In genomic region chr15:90086868-90087268, GRCh38 we compare ENCODE assay signal across 8 cellular contexts. TPM values are rescaled to one million over a fixed set of nuclear protein-coding genes. Genes with fewer than 3 reads are reported as not detected.
DNase-seq lines count a peak whose midpoint lies in the region; ATAC-seq and TF ChIP-seq lines count a peak whose summit lies in the region.

No MANE protein-coding gene starts in this region.

- H3K4me1 ChIP-seq in neural progenitor cell: peaks cover 7% of the 10 kb centered on the region

- no peak overlapping the region for H3K4me3 ChIP-seq in neural progenitor cell

- H3K4me3 Mint-ChIP-seq in endothelial cell (ENCODE audit: unreplicated experiment): no peak overlapping the region
- H3K4me3 Mint-ChIP-seq in neural progenitor cell: no peak overlapping the region

- peaks cover 9% of the 10 kb centered on the region for H4K20me1 ChIP-seq in neural progenitor cell (ENCODE audit: low read depth)

- TF ChIP-seq CTCF in endothelial cell (IDR thresholded peaks at IDR 0.05; ENCODE audit: unreplicated experiment): peak; percentile 69
- peak; percentile 71 for TF ChIP-seq CTCF in neural progenitor cell (IDR thresholded peaks at IDR 0.05)

- H3K36me3 ChIP-seq in neural progenitor cell: no peaks in the 10 kb centered on the region

- H3K9ac ChIP-seq in neural progenitor cell: no peak overlapping the region

- peaks cover 14% of the 10 kb centered on the region for H3F3A ChIP-seq in neural progenitor cell (ENCODE audit: low read depth)

- peaks cover 17% of the 10 kb centered on the region for H3K4me1 Mint-ChIP-seq in endothelial cell (ENCODE audit: unreplicated experiment)
- H3K4me1 Mint-ChIP-seq in neural progenitor cell: peaks cover 3% of the 10 kb centered on the region

- H3K27ac ChIP-seq in neural progenitor cell: no peak overlapping the region

- H3K27me3 Mint-ChIP-seq in endothelial cell (ENCODE audit: unreplicated experiment) (peaks cover 11% of the 10 kb centered on the region), neural progenitor cell (ENCODE audit: insufficient read depth, low read depth) (peaks cover 6% of the 10 kb centered on the region)

- no peaks in the 10 kb centered on the region for H3K9me3 Mint-ChIP-seq in endothelial cell (ENCODE audit: unreplicated experiment)
- no peaks in the 10 kb centered on the region for H3K9me3 Mint-ChIP-seq in neural progenitor cell

- no peaks in the 10 kb centered on the region for H3K27me3 ChIP-seq in neural progenitor cell

- H3K79me2 ChIP-seq in neural progenitor cell (ENCODE audit: low read depth): no peaks in the 10 kb centered on the region

- no peak overlapping the region for H2AFZ ChIP-seq in neural progenitor cell (replicated peaks)

- no peak overlapping the region for H3K4me2 ChIP-seq in neural progenitor cell

- DNase-seq in NCI-H2196 (lab: John Stamatoyannopoulos, UW; ENCODE audit: unreplicated experiment): peak; percentile 19
- no peak for DNase-seq in NCI-H2196 treated with DMSO at 0.1 percent for 48 hours (lab: John Stamatoyannopoulos, UW; ENCODE audit: unreplicated experiment)
- peak; percentile 44 for DNase-seq in LHCN-M2 (ENCODE audit: low read depth)
- peak; percentile 26 for DNase-seq in activated CD4-positive, CD25-positive, alpha-beta regulatory T cell treated with anti-CD3 and anti-CD28 coated beads, Interleukin-2, amount 50 U/mL, for 16 hours (ENCODE audit: low read depth, low spot score)
- peak; percentile 66 for DNase-seq in endothelial cell (ENCODE audit: low spot score)
- peak; percentile 59 for DNase-seq in neural progenitor cell (ENCODE audit: low spot score)
- no peak for DNase-seq in pons (ENCODE audit: low spot score)

- no peaks in the 10 kb centered on the region for H3K9me3 ChIP-seq in neural progenitor cell (ENCODE audit: low read depth)

- H3K27ac Mint-ChIP-seq in endothelial cell (ENCODE audit: unreplicated experiment) (peak overlapping the region; percentile 26), neural progenitor cell (no peak overlapping the region)

- H3K36me3 Mint-ChIP-seq in endothelial cell (ENCODE audit: low read depth, unreplicated experiment) (peaks cover 44% of the 10 kb centered on the region), neural progenitor cell (peaks cover 34% of the 10 kb centered on the region)

- ATAC-seq in GM21619 (IDR thresholded peaks at IDR 0.05; ENCODE audit: unreplicated experiment): no peak

RNA-seq across cellular contexts. Expression of gene IDH2, which starts 15.4 kb away (rescaled TPM):
- total RNA-seq in LHCN-M2 (2014; rRNA removed) (62.7 and 70.3 TPM in 2 replicates), endothelial cell (ENCODE audit: unreplicated experiment) (133 TPM), neural progenitor cell (ENCODE audit: low replicate concordance) (93.1 and 134 TPM in 2 replicates)
- polyA plus RNA-seq in LHCN-M2 (2012): 88.9 TPM

Comparison
In these comparisons a context has a peak if more than half of its experiments do, and no peak if none do; other contexts are left out.
1. DNase-seq: peak in NCI-H2196 (single experiment), LHCN-M2 (single experiment), activated CD4-positive, CD25-positive, alpha-beta regulatory T cell treated with anti-CD3 and anti-CD28 coated beads, Interleukin-2, amount 50 U/mL, for 16 hours (single experiment), endothelial cell (single experiment) and neural progenitor cell (single experiment); none in NCI-H2196 treated with DMSO at 0.1 percent for 48 hours (single experiment) and pons (single experiment).